Comparison of ENCODE assay signal across 23 cellular contexts in the genomic region with DNA sequence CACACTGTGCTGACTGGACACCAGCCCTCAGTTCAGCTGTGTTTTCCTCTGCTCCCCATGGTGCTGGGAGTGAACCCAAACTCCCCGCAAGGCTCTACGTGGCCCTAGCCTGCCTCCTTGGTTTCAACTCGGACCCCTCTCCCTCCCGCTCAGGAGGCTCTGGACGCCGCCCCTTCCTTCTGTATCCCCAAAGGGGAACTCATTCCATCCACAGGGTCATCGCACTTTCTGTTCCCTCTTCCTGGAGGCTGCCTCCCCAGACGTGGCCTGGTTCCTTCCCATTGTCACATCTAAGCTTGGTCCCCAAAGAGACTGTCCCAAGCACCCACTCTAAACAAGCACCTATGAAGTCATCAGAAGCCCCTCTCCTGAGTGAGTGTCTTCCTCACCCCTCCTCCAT. TPM values are rescaled to one million over a fixed set of nuclear protein-coding genes. Genes with fewer than 3 reads are reported as not detected.
DNase-seq lines count a peak whose midpoint lies in the region; ATAC-seq, FAIRE-seq and TF ChIP-seq lines count a peak whose summit lies in the region.
"Had no signal": no experiment of that assay in that cellular context is flagged by ENCODE, and none has a peak within 500 bp of the region (broad histone marks: within the 10 kb centered on the region; RNA-seq: fewer than 3 reads in every experiment).

No MANE protein-coding gene starts in this region.

- no peaks in the 10 kb centered on the region for H3K27me3 Mint-ChIP-seq in stimulated activated naive CD8-positive, alpha-beta T cell treated with anti-CD3 and anti-CD28 coated beads, Interleukin-15, Interleukin-2, amounts not matched to agents 100 ng/mL and 50 ng/mL, for 24 hours
- H3K27me3 Mint-ChIP-seq in activated naive CD8-positive, alpha-beta T cell treated with anti-CD3 and anti-CD28 coated beads, Interleukin-2, amount 50 U/mL, for 24 hours = no peaks in the 10 kb centered on the region

- no peak for ATAC-seq in stimulated activated naive CD8-positive, alpha-beta T cell treated with anti-CD3 and anti-CD28 coated beads, Interleukin-15, Interleukin-2, amounts not matched to agents 100 U/mL and 50 U/mL, for 24 hours
- ATAC-seq in activated naive CD8-positive, alpha-beta T cell treated with anti-CD3 and anti-CD28 coated beads, Interleukin-2, amount 50 U/mL, for 24 hours = no peak
- ATAC-seq in lower lobe of right lung (peak; percentile 62 to 75), upper lobe of right lung (peak; percentile 80)
- ATAC-seq: activated T-cell treated with anti-CD3 and anti-CD28 coated beads, Interleukin-2, amount 50 U/mL, for 72 hours had no signal

- FAIRE-seq in frontal cortex (lab: Jason Lieb, UNC) = no peak

- H3K27ac ChIP-seq in lower lobe of right lung (peak overlapping the region; percentile 18), upper lobe of right lung (no peak overlapping the region)
- H3K27ac ChIP-seq: parathyroid adenoma, sigmoid colon, transverse colon had no signal

- no peak for TF ChIP-seq CTCF in lower lobe of right lung (IDR thresholded peaks at IDR 0.05)
- TF ChIP-seq CTCF in upper lobe of right lung (IDR thresholded peaks at IDR 0.05) = no peak

- peaks cover 3% of the 10 kb centered on the region for H3K4me1 Mint-ChIP-seq in stimulated activated naive CD8-positive, alpha-beta T cell treated with anti-CD3 and anti-CD28 coated beads, Interleukin-15, Interleukin-2, amounts not matched to agents 100 ng/mL and 50 ng/mL, for 24 hours (ENCODE audit: low read depth)
- H3K4me1 Mint-ChIP-seq in activated naive CD8-positive, alpha-beta T cell treated with anti-CD3 and anti-CD28 coated beads, Interleukin-2, amount 50 U/mL, for 24 hours = peaks cover 8% of the 10 kb centered on the region
- H3K4me1 Mint-ChIP-seq: nephron had no signal

- H3K9me3 Mint-ChIP-seq in stimulated activated naive CD8-positive, alpha-beta T cell treated with anti-CD3 and anti-CD28 coated beads, Interleukin-15, Interleukin-2, amounts not matched to agents 100 ng/mL and 50 ng/mL, for 24 hours = no peaks in the 10 kb centered on the region
- no peaks in the 10 kb centered on the region for H3K9me3 Mint-ChIP-seq in activated naive CD8-positive, alpha-beta T cell treated with anti-CD3 and anti-CD28 coated beads, Interleukin-2, amount 50 U/mL, for 24 hours
- H3K9me3 Mint-ChIP-seq: activated T-cell treated with anti-CD3 and anti-CD28 coated beads, Interleukin-2, amount 50 U/mL, for 72 hours; nephron had no signal

- H3K27me3 ChIP-seq in lower lobe of right lung (ENCODE audit: low read depth) = no peaks in the 10 kb centered on the region
- H3K27me3 ChIP-seq in upper lobe of right lung = no peaks in the 10 kb centered on the region
- H3K27me3 ChIP-seq: transverse colon had no signal

- H3K36me3 Mint-ChIP-seq in stimulated activated naive CD8-positive, alpha-beta T cell treated with anti-CD3 and anti-CD28 coated beads, Interleukin-15, Interleukin-2, amounts not matched to agents 100 ng/mL and 50 ng/mL, for 24 hours (ENCODE audit: low read depth) = peaks cover 49% of the 10 kb centered on the region
- peaks cover 34% of the 10 kb centered on the region for H3K36me3 Mint-ChIP-seq in activated naive CD8-positive, alpha-beta T cell treated with anti-CD3 and anti-CD28 coated beads, Interleukin-2, amount 50 U/mL, for 24 hours (ENCODE audit: low read depth)

- H3K9me3 ChIP-seq in lower lobe of right lung (no peaks in the 10 kb centered on the region), upper lobe of right lung (no peaks in the 10 kb centered on the region)
- H3K9me3 ChIP-seq: sigmoid colon, transverse colon had no signal

- H3K4me1 ChIP-seq in lower lobe of right lung (peaks cover 30% of the 10 kb centered on the region), upper lobe of right lung (peaks cover 13% of the 10 kb centered on the region)
- H3K4me1 ChIP-seq: parathyroid adenoma had no signal

- intact Hi-C loops in lower lobe of right lung (cut with DNase I) = no loop called here
- intact Hi-C loops in upper lobe of right lung (cut with DNase I) = no loop called here

- H3K4me3 Mint-ChIP-seq in stimulated activated naive CD8-positive, alpha-beta T cell treated with anti-CD3 and anti-CD28 coated beads, Interleukin-15, Interleukin-2, amounts not matched to agents 100 ng/mL and 50 ng/mL, for 24 hours = no peak overlapping the region
- no peak overlapping the region for H3K4me3 Mint-ChIP-seq in activated naive CD8-positive, alpha-beta T cell treated with anti-CD3 and anti-CD28 coated beads, Interleukin-2, amount 50 U/mL, for 24 hours
- H3K4me3 Mint-ChIP-seq: activated T-cell treated with anti-CD3 and anti-CD28 coated beads, Interleukin-2, amount 50 U/mL, for 72 hours; nephron had no signal

- peak overlapping the region; percentile 7 for H3K27ac Mint-ChIP-seq in stimulated activated naive CD8-positive, alpha-beta T cell treated with anti-CD3 and anti-CD28 coated beads, Interleukin-15, Interleukin-2, amounts not matched to agents 100 ng/mL and 50 ng/mL, for 24 hours
- H3K27ac Mint-ChIP-seq in activated naive CD8-positive, alpha-beta T cell treated with anti-CD3 and anti-CD28 coated beads, Interleukin-2, amount 50 U/mL, for 24 hours = peak overlapping the region; percentile 36
- H3K27ac Mint-ChIP-seq: activated T-cell treated with anti-CD3 and anti-CD28 coated beads, Interleukin-2, amount 50 U/mL, for 72 hours; nephron had no signal

- no peak for DNase-seq in stimulated activated naive CD8-positive, alpha-beta T cell treated with anti-CD3 and anti-CD28 coated beads, Interleukin-15, Interleukin-2, amounts not matched to agents 100 U/mL and 50 U/mL, for 24 hours
- DNase-seq in activated naive CD8-positive, alpha-beta T cell treated with anti-CD3 and anti-CD28 coated beads, Interleukin-2, amount 50 U/mL, for 24 hours = no peak
- no peak for DNase-seq in lower lobe of right lung
- DNase-seq in upper lobe of right lung = no peak
- DNase-seq in activated CD4-positive, alpha-beta T cell treated with anti-CD3 and anti-CD28 coated beads, Interleukin-2, amount 50 U/mL, for 48 hours = no peak
- DNase-seq in Kasumi-1 (lab: John Stamatoyannopoulos, UW) = no peak
- DNase-seq in frontal cortex (ENCODE audit: low spot score in 2 of 2) = no peak
- DNase-seq: activated T-cell treated with anti-CD3 and anti-CD28 coated beads, Interleukin-2, amount 50 U/mL, for 72 hours; effector CD4-positive, alpha-beta T cell; GDM1; GOT3; KBM-7; NCI-H1694; NCI-H2171; NCI-H524; NK-92 treated with Interleukin-12 subunit alpha and Interleukin-12 subunit beta, amount 100 ng/mL, for 24 hours; SIG-M5; sigmoid colon; SW 1271; transverse colon had no signal

- no peak overlapping the region for H3K4me3 ChIP-seq in lower lobe of right lung
- H3K4me3 ChIP-seq in upper lobe of right lung = no peak overlapping the region
- H3K4me3 ChIP-seq: sigmoid colon, transverse colon had no signal

- H3K36me3 ChIP-seq in lower lobe of right lung (no peaks in the 10 kb centered on the region), upper lobe of right lung (no peaks in the 10 kb centered on the region)
- H3K36me3 ChIP-seq: sigmoid colon, transverse colon had no signal

RNA-seq across cellular contexts. Expression of a gene that starts 10.9 kb away (rescaled TPM):
- 119 TPM for total RNA-seq in lower lobe of right lung
- 60.4 TPM for total RNA-seq in upper lobe of right lung
- 4.5 TPM for total RNA-seq in frontal cortex

Comparison
In these comparisons a context has a peak if more than half of its experiments do, and no peak if none do; other contexts are left out.
1. ATAC-seq: peak in lower lobe of right lung (2 of 2) and upper lobe of right lung (single experiment); none in stimulated activated naive CD8-positive, alpha-beta T cell treated with anti-CD3 and anti-CD28 coated beads, Interleukin-15, Interleukin-2, amounts not matched to agents 100 U/mL and 50 U/mL, for 24 hours (single experiment) and activated naive CD8-positive, alpha-beta T cell treated with anti-CD3 and anti-CD28 coated beads, Interleukin-2, amount 50 U/mL, for 24 hours (single experiment).
2. RNA of a gene that starts 10.9 kb away (total RNA-seq): 119 TPM in lower lobe of right lung (single experiment) and 60.4 TPM in upper lobe of right lung (single experiment); 4.5 TPM in frontal cortex (single experiment); every median in the first group is over 10 times any median in the second.